ENCODE assay signal across 16 cellular contexts in the genomic region with DNA sequence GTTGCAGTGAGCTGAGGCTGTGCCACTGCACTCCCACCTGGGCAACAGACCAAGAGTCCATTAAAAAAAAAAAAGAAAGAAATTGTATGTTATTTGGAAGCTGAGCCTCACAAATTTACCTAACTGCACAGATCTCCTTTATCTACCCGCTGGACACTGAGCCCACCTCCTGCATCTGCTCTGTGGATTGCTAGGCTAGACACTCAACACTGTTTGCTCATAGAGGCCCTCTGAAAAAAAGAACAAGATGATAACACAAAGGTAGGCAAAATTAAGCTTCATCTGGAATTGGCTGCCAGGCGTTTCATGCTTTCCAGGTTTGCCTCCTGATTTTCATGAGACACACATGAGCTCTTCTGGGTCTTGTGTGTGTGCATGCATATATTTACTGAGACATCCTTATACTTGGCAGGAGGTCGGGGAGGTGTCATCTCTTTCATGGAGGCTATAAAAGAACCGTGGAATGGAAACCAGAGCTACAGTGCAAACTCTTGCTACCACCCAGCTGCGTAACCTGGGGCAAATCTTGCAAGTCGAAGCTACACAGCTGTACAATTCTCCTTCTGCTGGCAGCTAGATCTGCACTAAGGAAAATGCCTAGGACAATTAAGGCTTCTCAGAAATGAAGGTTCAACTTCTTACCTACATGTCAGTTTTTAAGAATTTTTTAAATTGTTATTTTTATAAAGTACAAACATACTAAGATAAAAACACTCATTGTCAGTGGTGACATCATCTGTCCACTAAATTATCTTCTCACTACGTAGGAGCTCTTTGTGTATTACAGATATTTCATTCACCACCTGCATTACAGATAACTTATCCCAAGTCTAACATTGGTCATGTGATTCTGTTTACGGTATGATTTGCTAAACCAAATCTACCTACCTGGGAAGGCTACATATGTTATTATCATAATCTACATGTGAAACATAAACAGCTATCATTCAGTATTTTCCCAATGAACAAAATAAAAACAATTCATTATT.
A peak's percentile ranks its signal among the peaks of the same experiment; 100 is the strongest.
DNase-seq lines count a peak whose midpoint lies in the region; ATAC-seq and TF ChIP-seq lines count a peak whose summit lies in the region.
"Had no signal": no experiment of that assay in that cellular context is flagged by ENCODE, and none has a peak within 500 bp of the region (broad histone marks: within the 10 kb centered on the region; RNA-seq: fewer than 3 reads in every experiment).

No MANE protein-coding gene starts in this region.

- no peak overlapping the region for H3K18ac ChIP-seq in mesendoderm (ENCODE audit: low read length)

- H3K9ac ChIP-seq in mesendoderm (ENCODE audit: low read length), result no peak overlapping the region
- H3K9ac ChIP-seq: BLaER1 treated with 17β-estradiol and CSF1 and Interleukin-3, amounts not matched to agents 10 nM and 100 nM had no signal

- no peak overlapping the region for H2AK5ac ChIP-seq in mesendoderm (ENCODE audit: low read length)

- H3K4me3 ChIP-seq in right cardiac atrium (ENCODE audit: low read length), result no peak overlapping the region
- no peak overlapping the region for H3K4me3 ChIP-seq in body of pancreas
- no peak overlapping the region for H3K4me3 ChIP-seq in mesendoderm (ENCODE audit: low read length)
- H3K4me3 ChIP-seq in esophagus squamous epithelium, result no peak overlapping the region
- H3K4me3 ChIP-seq: BLaER1 treated with 17β-estradiol and CSF1 and Interleukin-3, amounts not matched to agents 10 nM and 100 nM had no signal

- no peak overlapping the region for H3K27ac Mint-ChIP-seq in natural killer cell
- H3K27ac Mint-ChIP-seq: CD8-positive, alpha-beta memory T cell; HFFc6 had no signal

- no peak overlapping the region for H3K4me3 Mint-ChIP-seq in natural killer cell
- H3K4me3 Mint-ChIP-seq: CD8-positive, alpha-beta memory T cell; HFFc6 had no signal

- H3K4me1 ChIP-seq in right cardiac atrium (ENCODE audit: control insufficient read depth, insufficient read depth, low read length), result peaks cover 2% of the 10 kb centered on the region
- H3K4me1 ChIP-seq in body of pancreas, result peaks cover 7% of the 10 kb centered on the region
- no peaks in the 10 kb centered on the region for H3K4me1 ChIP-seq in mesendoderm (ENCODE audit: control insufficient read depth, low read depth, low read length)
- H3K4me1 ChIP-seq in esophagus squamous epithelium, result no peaks in the 10 kb centered on the region
- H3K4me1 ChIP-seq: BLaER1 treated with 17β-estradiol and CSF1 and Interleukin-3, amounts not matched to agents 10 nM and 100 nM had no signal

- H3K36me3 ChIP-seq in body of pancreas (replicated peaks in 1 of 2; ENCODE audit: insufficient read depth in 1 of 2, low read depth in 2 of 2) (no peaks in the 10 kb centered on the region), mesendoderm (ENCODE audit: control insufficient read depth, insufficient read depth, low read length) (no peaks in the 10 kb centered on the region), esophagus squamous epithelium (no peaks in the 10 kb centered on the region)
- H3K36me3 ChIP-seq: BLaER1 treated with 17β-estradiol and CSF1 and Interleukin-3, amounts not matched to agents 10 nM and 100 nM had no signal

- ATAC-seq in right cardiac atrium, result no peak
- no peak for ATAC-seq in left ventricle myocardium superior
- peak; percentile 87 for ATAC-seq in body of pancreas
- no peak for ATAC-seq in HG02759 (IDR thresholded peaks at IDR 0.05; ENCODE audit: unreplicated experiment)
- ATAC-seq in natural killer cell, result no peak
- ATAC-seq: HepG2, PC-3 had no signal

- H4K8ac ChIP-seq in mesendoderm (ENCODE audit: low read depth, low read length), result peak overlapping the region; percentile 28

- H3K23ac ChIP-seq in mesendoderm (ENCODE audit: low read length), result no peak overlapping the region

- no peaks in the 10 kb centered on the region for H3K4me1 Mint-ChIP-seq in natural killer cell
- H3K4me1 Mint-ChIP-seq: CD8-positive, alpha-beta memory T cell had no signal

- no peak overlapping the region for H3K4me2 ChIP-seq in mesendoderm (ENCODE audit: low read length)
- H3K4me2 ChIP-seq: BLaER1 treated with 17β-estradiol and CSF1 and Interleukin-3, amounts not matched to agents 10 nM and 100 nM had no signal

- no peak overlapping the region for H2BK15ac ChIP-seq in mesendoderm (replicated peaks; ENCODE audit: low read depth)

- H3K79me2 ChIP-seq in mesendoderm (ENCODE audit: control insufficient read depth, insufficient read depth, low read length), result no peaks in the 10 kb centered on the region

- no peak overlapping the region for H4K5ac ChIP-seq in mesendoderm (ENCODE audit: low read length)

- DNase-seq in right cardiac atrium (no peak), left ventricle myocardium superior (no peak), body of pancreas (peak in 2 of 4 donors; percentile 12 to 24), mesendoderm (no peak), natural killer cell (no peak), NCI-H524 (lab: John Stamatoyannopoulos, UW) (no peak), esophagus squamous epithelium (lab: John Stamatoyannopoulos, UW) (no peak)
- DNase-seq: CD8-positive, alpha-beta memory T cell; DMS79 treated with DMSO at 0.1 percent for 48 hours; HFFc6; NCI-H1048; NCI-H1694 treated with DMSO at 0.1 percent for 48 hours; PC-3 had no signal

- H3K36me3 Mint-ChIP-seq in natural killer cell, result no peaks in the 10 kb centered on the region
- H3K36me3 Mint-ChIP-seq: CD8-positive, alpha-beta memory T cell had no signal

- H3K56ac ChIP-seq in mesendoderm (ENCODE audit: low read length), result no peak overlapping the region

- no peak for TF ChIP-seq POLR2A in body of pancreas (IDR thresholded peaks at IDR 0.05)
- TF ChIP-seq POLR2A in esophagus squamous epithelium (IDR thresholded peaks at IDR 0.05), result no peak

- H2BK120ac ChIP-seq in mesendoderm (ENCODE audit: low read depth, low read length), result no peak overlapping the region

- H3K27ac ChIP-seq in right cardiac atrium (ENCODE audit: low read length) (peak overlapping the region; percentile 7), body of pancreas (peak overlapping the region in 1 of 4 donors; percentile 53), mesendoderm (ENCODE audit: low read depth, low read length) (no peak overlapping the region), esophagus squamous epithelium (no peak overlapping the region)
- H3K27ac ChIP-seq: BLaER1 treated with 17β-estradiol and CSF1 and Interleukin-3, amounts not matched to agents 10 nM and 100 nM had no signal

- H3K9me3 Mint-ChIP-seq in natural killer cell, result no peaks in the 10 kb centered on the region
- H3K9me3 Mint-ChIP-seq: CD8-positive, alpha-beta memory T cell; HFFc6 had no signal

- intact Hi-C loops in right cardiac atrium (cut with DNase I), result no loop called here
- intact Hi-C loops in left ventricle myocardium superior (cut with micrococcal nuclease), result no loop called here
- intact Hi-C loops in body of pancreas (cut with DNase I), result no loop called here
- intact Hi-C loops in natural killer cell (cut with micrococcal nuclease), result no loop called here
- intact Hi-C loops in esophagus squamous epithelium (cut with DNase I), result no loop called here

- no peaks in the 10 kb centered on the region for H3K79me1 ChIP-seq in mesendoderm (ENCODE audit: low read length)

- H3K27me3 ChIP-seq in right cardiac atrium (ENCODE audit: control insufficient read depth, insufficient read depth) (no peaks in the 10 kb centered on the region), body of pancreas (no peaks in the 10 kb centered on the region), mesendoderm (ENCODE audit: insufficient read depth, low read length, poor library complexity) (no peaks in the 10 kb centered on the region), esophagus squamous epithelium (no peaks in the 10 kb centered on the region)
- H3K27me3 ChIP-seq: BLaER1 treated with 17β-estradiol and CSF1 and Interleukin-3, amounts not matched to agents 10 nM and 100 nM had no signal

- no peak overlapping the region for H2BK5ac ChIP-seq in mesendoderm (ENCODE audit: low read length)

- TF ChIP-seq CTCF in body of pancreas (IDR thresholded peaks at IDR 0.05), result no peak
- TF ChIP-seq CTCF in natural killer cell (IDR thresholded peaks at IDR 0.05), result no peak
- TF ChIP-seq CTCF in esophagus squamous epithelium (IDR thresholded peaks at IDR 0.05), result no peak

- H3K27me3 Mint-ChIP-seq in natural killer cell (ENCODE audit: low read depth in 2 of 2), result peaks cover 10 to 21% of the 10 kb centered on the region in 2 donors

- H3K4ac ChIP-seq in mesendoderm (ENCODE audit: low read depth, low read length), result no peak overlapping the region

- H3K9me3 ChIP-seq in right cardiac atrium (ENCODE audit: control insufficient read depth, low read length), result no peaks in the 10 kb centered on the region
- no peaks in the 10 kb centered on the region for H3K9me3 ChIP-seq in body of pancreas
- no peaks in the 10 kb centered on the region for H3K9me3 ChIP-seq in esophagus squamous epithelium
- H3K9me3 ChIP-seq: BLaER1 treated with 17β-estradiol and CSF1 and Interleukin-3, amounts not matched to agents 10 nM and 100 nM had no signal

- 85% methylated on average over 8 of the region's 8 CpGs for WGBS in right cardiac atrium
- 36 to 40% methylated on average over 8 of the region's 8 CpGs for WGBS in body of pancreas, 2 donors
- WGBS in mesendoderm (ENCODE audit: extremely low coverage, insufficient coverage, low lambda C conversion rate), result no CpG with 5 or more reads among the region's 8 CpGs
- WGBS in esophagus squamous epithelium, 2 donors, result 73 to 88% methylated on average over 7 of the region's 8 CpGs
